Comparison of ENCODE assay signal across 26 cellular contexts in the genomic region with DNA sequence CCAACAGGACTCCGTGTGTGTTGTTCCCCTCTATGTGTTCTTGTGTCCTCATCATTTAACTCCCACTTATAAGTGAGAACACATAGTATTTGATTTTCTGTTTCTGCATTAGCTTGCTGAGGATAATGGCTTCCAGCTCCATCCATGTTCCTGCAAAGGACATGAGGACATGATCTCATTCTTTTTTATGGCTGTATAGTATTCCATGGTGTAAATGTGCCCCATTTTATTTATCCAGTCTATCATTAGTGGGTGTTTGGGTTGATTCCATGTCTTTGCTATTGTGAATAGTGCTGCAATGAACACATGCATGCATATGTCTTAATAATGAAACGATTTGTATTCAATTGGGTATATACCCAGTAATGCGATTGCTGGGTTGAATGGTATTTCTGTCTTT.
"Had no signal": no experiment of that assay in that cellular context is flagged by ENCODE, and none has a peak within 500 bp of the region (broad histone marks: within the 10 kb centered on the region; RNA-seq: fewer than 3 reads in every experiment).

No MANE protein-coding gene starts in this region.

- H3K4me1 ChIP-seq: left ventricle myocardium inferior, pancreas, prostate gland, sigmoid colon, spleen, tibial nerve, uterus had no signal

- H3K9me3 Mint-ChIP-seq: natural killer cell treated with Interleukin-12 subunit alpha and Interleukin-12 subunit beta and Interleukin-15 and Interleukin-18, amount 100 ng/mL, for 72 hours; neural crest cell; stimulated activated effector memory CD8-positive, alpha-beta T cell treated with anti-CD3 and anti-CD28 coated beads, Interleukin-12 subunit alpha, Interleukin-12 subunit beta, amount 100 ng/mL, for 72 hours; stimulated activated naive CD8-positive, alpha-beta T cell treated with anti-CD3 and anti-CD28 coated beads, Interleukin-15, amount 100 ng/mL, for 72 hours; type B pancreatic cell had no signal

- H3K36me3 Mint-ChIP-seq: naive thymus-derived CD4-positive, alpha-beta T cell; natural killer cell treated with Interleukin-12 subunit alpha and Interleukin-12 subunit beta and Interleukin-15 and Interleukin-18, amount 100 ng/mL, for 72 hours; stimulated activated effector memory CD8-positive, alpha-beta T cell treated with anti-CD3 and anti-CD28 coated beads, Interleukin-12 subunit alpha, Interleukin-12 subunit beta, amount 100 ng/mL, for 72 hours; type B pancreatic cell had no signal

- H3K27ac ChIP-seq: left ventricle myocardium inferior, pancreas, prostate gland, sigmoid colon, spleen, tibial nerve, uterus had no signal

- H3K27me3 Mint-ChIP-seq: type B pancreatic cell had no signal

- H3K27ac Mint-ChIP-seq: naive thymus-derived CD4-positive, alpha-beta T cell; natural killer cell treated with Interleukin-12 subunit alpha and Interleukin-12 subunit beta and Interleukin-15 and Interleukin-18, amount 100 ng/mL, for 72 hours; stimulated activated effector memory CD8-positive, alpha-beta T cell treated with anti-CD3 and anti-CD28 coated beads, Interleukin-12 subunit alpha, Interleukin-12 subunit beta, amount 100 ng/mL, for 72 hours; stimulated activated naive CD8-positive, alpha-beta T cell treated with anti-CD3 and anti-CD28 coated beads, Interleukin-15, amount 100 ng/mL, for 72 hours; type B pancreatic cell had no signal

- DNase-seq: islet precursor cell; left ventricle myocardium inferior; mesendoderm; midbrain; mucosa of descending colon; naive thymus-derived CD4-positive, alpha-beta T cell; nucleus accumbens; pancreas; posterior cingulate gyrus; retina; right cardiac atrium; sigmoid colon; small intestine; spleen; stimulated activated CD4-positive, alpha-beta T cell treated with anti-CD3 and anti-CD28 coated beads, Interleukin-4, amount 100 ng/mL, for 24 hours; stimulated activated naive CD4-positive, alpha-beta T cell treated with Interleukin-2 at 50 U/mL for 16 hours; stimulated activated naive CD8-positive, alpha-beta T cell treated with anti-CD3 and anti-CD28 coated beads, Interleukin-15, amount 100 ng/mL, for 72 hours; substantia nigra; uterus had no signal

- FAIRE-seq: pancreas, small intestine had no signal

- H3K4me3 Mint-ChIP-seq: naive thymus-derived CD4-positive, alpha-beta T cell; natural killer cell treated with Interleukin-12 subunit alpha and Interleukin-12 subunit beta and Interleukin-15 and Interleukin-18, amount 100 ng/mL, for 72 hours; neural crest cell; stimulated activated effector memory CD8-positive, alpha-beta T cell treated with anti-CD3 and anti-CD28 coated beads, Interleukin-12 subunit alpha, Interleukin-12 subunit beta, amount 100 ng/mL, for 72 hours; stimulated activated naive CD8-positive, alpha-beta T cell treated with anti-CD3 and anti-CD28 coated beads, Interleukin-15, amount 100 ng/mL, for 72 hours; type B pancreatic cell had no signal

- H3K36me3 ChIP-seq: left ventricle myocardium inferior, pancreas, prostate gland, sigmoid colon, spleen, tibial nerve, uterus had no signal

- H3K27me3 ChIP-seq: pancreas, sigmoid colon, spleen, tibial nerve, uterus had no signal

- H3K4me3 ChIP-seq: left ventricle myocardium inferior, lung, mucosa of descending colon, pancreas, prostate gland, sigmoid colon, spleen, tibial nerve, uterus had no signal

- H3K4me1 Mint-ChIP-seq: neural crest cell; stimulated activated effector memory CD8-positive, alpha-beta T cell treated with anti-CD3 and anti-CD28 coated beads, Interleukin-12 subunit alpha, Interleukin-12 subunit beta, amount 100 ng/mL, for 72 hours; stimulated activated naive CD8-positive, alpha-beta T cell treated with anti-CD3 and anti-CD28 coated beads, Interleukin-15, amount 100 ng/mL, for 72 hours had no signal

- ATAC-seq: mucosa of descending colon; naive thymus-derived CD4-positive, alpha-beta T cell; natural killer cell treated with Interleukin-12 subunit alpha and Interleukin-12 subunit beta and Interleukin-15 and Interleukin-18, amount 100 ng/mL, for 72 hours; pancreas; right cardiac atrium; stimulated activated effector memory CD8-positive, alpha-beta T cell treated with anti-CD3 and anti-CD28 coated beads, Interleukin-12 subunit alpha, Interleukin-12 subunit beta, amount 100 ng/mL, for 72 hours; stimulated activated naive CD8-positive, alpha-beta T cell treated with anti-CD3 and anti-CD28 coated beads, Interleukin-15, amount 100 ng/mL, for 72 hours had no signal

- H3K9me3 ChIP-seq: left ventricle myocardium inferior, mucosa of descending colon, pancreas, prostate gland, sigmoid colon, spleen, tibial nerve, uterus had no signal
